ENCODE assay signal across 1 cellular context in genomic region chr19:591099-591958, GRCh38.
A peak's percentile ranks its signal among the peaks of the same experiment; 100 is the strongest.
TF ChIP-seq lines count a peak whose summit lies in the region.

No MANE protein-coding gene starts in this region.

TF ChIP-seq in HepG2, 621 proteins besides CTCF, POLR2A, EP300 and RAD21 (continued from another document and continues in another):
- TF ChIP-seq HMGXB3 (CRISPR knock-in tag; IDR thresholded peaks at IDR 0.05; ENCODE audit: borderline replicate concordance) (peak; percentile 63; the same call in 1 of the 2 replicates), ZSCAN20 (CRISPR knock-in tag; IDR thresholded peaks at IDR 0.05; ENCODE audit: borderline replicate concordance) (peak; percentile 94; the same call in 1 of the 2 replicates), JUND (CRISPR knock-in tag; IDR thresholded peaks at IDR 0.05) (no peak), TAF1 (CRISPR knock-in tag; IDR thresholded peaks at IDR 0.05) (peak; percentile 17; the same call in 1 of the 2 replicates), ZNF557 (CRISPR knock-in tag; IDR thresholded peaks at IDR 0.05) (peak; percentile 84; the same call in 1 of the 2 replicates), SMAD3 (CRISPR knock-in tag; IDR thresholded peaks at IDR 0.05) (peak; percentile 71; the same call in 1 of the 2 replicates), REPIN1 (CRISPR knock-in tag; IDR thresholded peaks at IDR 0.05; ENCODE audit: borderline replicate concordance, low read depth) (no peak), AHR (CRISPR knock-in tag; IDR thresholded peaks at IDR 0.05) (0 out of 2 replicates have a peak, but pooled peaks have one; percentile 61), NRL (CRISPR knock-in tag; IDR thresholded peaks at IDR 0.05; ENCODE audit: borderline replicate concordance) (peak; percentile 57; the same call in 1 of the 2 replicates), ZNF124 (CRISPR knock-in tag; IDR thresholded peaks at IDR 0.05) (peak; percentile 76; the same call in 1 of the 2 replicates), TFDP2 (CRISPR knock-in tag; IDR thresholded peaks at IDR 0.05) (peak; percentile 67; the same call in 1 of the 2 replicates), CHCHD3 (CRISPR knock-in tag; IDR thresholded peaks at IDR 0.05) (no peak), ZNF253 (CRISPR knock-in tag; IDR thresholded peaks at IDR 0.05; ENCODE audit: borderline replicate concordance) (peak; percentile 61; the same call in 1 of the 2 replicates), ETS1 (CRISPR knock-in tag; IDR thresholded peaks at IDR 0.05) (peak; percentile 84), KLF11 (CRISPR knock-in tag; IDR thresholded peaks at IDR 0.05) (0 out of 2 replicates have a peak, but pooled peaks have one; percentile 74), ZFP91 (CRISPR knock-in tag; IDR thresholded peaks at IDR 0.05; ENCODE audit: borderline replicate concordance) (peak; percentile 47; the same call in 1 of the 2 replicates), ZC3H13 (CRISPR knock-in tag; IDR thresholded peaks at IDR 0.05) (0 out of 2 replicates have a peak, but pooled peaks have one; percentile 32), ZNF547 (CRISPR knock-in tag; IDR thresholded peaks at IDR 0.05) (peak; percentile 43; the same call in 1 of the 2 replicates), ZFP37 (CRISPR knock-in tag; IDR thresholded peaks at IDR 0.05; ENCODE audit: borderline replicate concordance) (peak; percentile 79; the same call in 1 of the 2 replicates), ZNF879 (CRISPR knock-in tag; IDR thresholded peaks at IDR 0.05) (0 out of 2 replicates have a peak, but pooled peaks have one; percentile 78), HIVEP1 (CRISPR knock-in tag; IDR thresholded peaks at IDR 0.05) (no peak), ZBTB40 (IDR thresholded peaks at IDR 0.05) (no peak), ZBTB40 (CRISPR knock-in tag; IDR thresholded peaks at IDR 0.05) (0 out of 2 replicates have a peak, but pooled peaks have one; percentile 33), IKZF4 (CRISPR knock-in tag; IDR thresholded peaks at IDR 0.05; ENCODE audit: borderline replicate concordance, low read depth, not compliant biosample characterization) (peak; percentile 76), PRMT3 (CRISPR knock-in tag; IDR thresholded peaks at IDR 0.05; ENCODE audit: borderline replicate concordance, low read depth) (0 out of 2 replicates have a peak, but pooled peaks have one; percentile 36), ZSCAN5A (CRISPR knock-in tag; IDR thresholded peaks at IDR 0.05; ENCODE audit: borderline replicate concordance) (no peak), ZBTB25 (CRISPR knock-in tag; IDR thresholded peaks at IDR 0.05) (peak; percentile 54; the same call in 1 of the 2 replicates), ZNF331 (CRISPR knock-in tag; IDR thresholded peaks at IDR 0.05) (peak; percentile 80), ZFP36L2 (CRISPR knock-in tag; IDR thresholded peaks at IDR 0.05) (0 out of 2 replicates have a peak, but pooled peaks have one; percentile 66), SAP130 (CRISPR knock-in tag; IDR thresholded peaks at IDR 0.05; ENCODE audit: low read depth) (peak; percentile 63), HBP1 (CRISPR knock-in tag; IDR thresholded peaks at IDR 0.05; ENCODE audit: low read depth) (0 out of 2 replicates have a peak, but pooled peaks have one; percentile 71), ERF (CRISPR knock-in tag; IDR thresholded peaks at IDR 0.05) (peak; percentile 86), ZFP90 (CRISPR knock-in tag; IDR thresholded peaks at IDR 0.05; ENCODE audit: borderline replicate concordance) (peak; percentile 71; the same call in 1 of the 2 replicates)
